In the genomic region with DNA sequence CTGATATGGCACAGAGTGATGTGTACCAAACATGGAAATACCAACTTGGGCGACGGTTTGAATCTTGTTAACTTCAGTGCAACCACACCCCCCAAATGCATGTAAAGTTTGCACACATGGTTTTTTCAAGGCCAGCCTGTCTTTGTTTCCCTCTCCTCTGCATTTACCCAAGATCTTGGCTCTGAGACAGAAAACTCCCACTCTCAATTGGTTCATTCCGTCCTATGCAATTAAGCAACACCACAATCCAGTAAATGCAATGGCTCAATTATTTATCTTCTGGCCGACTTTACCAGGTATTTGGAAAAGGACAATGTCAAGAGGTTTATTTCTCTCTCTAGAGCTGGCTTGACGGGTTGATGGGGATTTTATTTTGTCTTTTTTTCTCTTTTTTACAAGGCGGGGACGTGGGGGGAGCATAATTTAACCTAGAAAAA, we compare ENCODE assay signal across 8 cellular contexts. TPM values are rescaled to one million over a fixed set of nuclear protein-coding genes. Genes with fewer than 3 reads are reported as not detected.
DNase-seq lines count a peak whose midpoint lies in the region; ATAC-seq, FAIRE-seq and TF ChIP-seq lines count a peak whose summit lies in the region.

No MANE protein-coding gene starts in this region.

- WGBS in hepatocyte (ENCODE audit: low lambda C conversion rate, missing lambda C conversion rate), result under 1% methylated on average over 7 of the region's 7 CpGs
- 0 to 1% (median 0%) methylated on average over 7 of the region's 7 CpGs for WGBS in small intestine, 3 donors

- H3K27me3 ChIP-seq in Caco-2 (replicated peaks; ENCODE audit: control insufficient read depth, insufficient read depth, low read length) (no peaks in the 10 kb centered on the region), MM.1S (replicated peaks; ENCODE audit: insufficient read depth, low read length) (no peaks in the 10 kb centered on the region), hepatocyte (no peaks in the 10 kb centered on the region), small intestine (ENCODE audit: control insufficient read depth in 2 of 2, insufficient read depth in 2 of 2, low read length in 2 of 2) (no peaks in the 10 kb centered on the region)

- H3K4me3 Mint-ChIP-seq in Caco-2 (ENCODE audit: unreplicated experiment), result peak overlapping the region; percentile 98
- H3K4me3 Mint-ChIP-seq in activated naive CD4-positive, alpha-beta T cell treated with anti-CD3 and anti-CD28 coated beads, Interleukin-2, amount 50 U/mL, for 24 hours, result peak overlapping the region; percentile 95

- CTCF ChIA-PET in Caco-2 (lab: Charles Lee), result interaction anchor here (0.6 to 0.7 kb wide), 2 partner anchors 36 to 337 kb away, joined by 3 read pairs; a partner anchor contains a TSS

- H3K4me1 ChIP-seq in Caco-2 (peaks cover 23% of the 10 kb centered on the region), MM.1S (ENCODE audit: low read length) (peaks cover 10% of the 10 kb centered on the region), hepatocyte (ENCODE audit: insufficient read depth) (peaks cover 27% of the 10 kb centered on the region), small intestine (ENCODE audit: control insufficient read depth in 2 of 2, insufficient read depth in 1 of 2, low read depth in 1 of 2, low read length in 1 of 2) (peaks cover 2 to 17% of the 10 kb centered on the region in 2 donors)

- H3K36me3 ChIP-seq in Caco-2 (ENCODE audit: control insufficient read depth, insufficient read depth, low read length) (no peaks in the 10 kb centered on the region; the same call in 1 of the 2 replicates), MM.1S (replicated peaks; ENCODE audit: insufficient read depth, low read length) (no peaks in the 10 kb centered on the region), hepatocyte (replicated peaks; ENCODE audit: insufficient read depth, low read depth) (no peaks in the 10 kb centered on the region), small intestine (ENCODE audit: control insufficient read depth in 2 of 2, insufficient read depth in 2 of 2, low read length in 2 of 2) (no peaks in the 10 kb centered on the region)

- H3K4me3 ChIP-seq in Caco-2 (ENCODE audit: low read depth, low read length) (peak overlapping the region; percentile 98), MM.1S (ENCODE audit: low read length) (peak overlapping the region; percentile 85), hepatocyte (peak overlapping the region; percentile 47), small intestine (ENCODE audit: low read depth in 1 of 2, low read length in 2 of 2) (peak overlapping the region; percentile 82 to 100)

- H3K9me3 ChIP-seq in Caco-2, result no peaks in the 10 kb centered on the region
- H3K9me3 ChIP-seq in MM.1S (replicated peaks; ENCODE audit: insufficient read depth, low read length), result no peaks in the 10 kb centered on the region
- H3K9me3 ChIP-seq in hepatocyte (ENCODE audit: low read depth), result no peaks in the 10 kb centered on the region
- no peaks in the 10 kb centered on the region for H3K9me3 ChIP-seq in small intestine (ENCODE audit: control insufficient read depth, low read depth)

- no peaks in the 10 kb centered on the region for H3F3A ChIP-seq in MM.1S (ENCODE audit: insufficient read depth, low read length)

- peak overlapping the region; percentile 91 for H3K27ac Mint-ChIP-seq in Caco-2 (ENCODE audit: unreplicated experiment)
- H3K27ac Mint-ChIP-seq in activated naive CD4-positive, alpha-beta T cell treated with anti-CD3 and anti-CD28 coated beads, Interleukin-2, amount 50 U/mL, for 24 hours, result peak overlapping the region; percentile 100

- DNase-seq in Caco-2, result no peak
- no peak for DNase-seq in MM.1S
- peak; percentile 64 for DNase-seq in hepatocyte (ENCODE audit: low spot score)
- DNase-seq in small intestine, result peak; percentile 48
- no peak for DNase-seq in SW 1271 (lab: John Stamatoyannopoulos, UW)
- no peak for DNase-seq in NCI-H526 treated with DMSO at 0.1 percent for 48 hours (lab: John Stamatoyannopoulos, UW)

- POLR2A ChIA-PET in Caco-2 (lab: Charles Lee), result no interaction called here

- FAIRE-seq in small intestine (lab: Jason Lieb, UNC), result no peak

- no peak for ATAC-seq in HG02885 (IDR thresholded peaks at IDR 0.05; ENCODE audit: poor library complexity, unreplicated experiment)

- no peaks in the 10 kb centered on the region for H3K27me3 Mint-ChIP-seq in Caco-2 (ENCODE audit: insufficient read depth, unreplicated experiment)
- no peaks in the 10 kb centered on the region for H3K27me3 Mint-ChIP-seq in activated naive CD4-positive, alpha-beta T cell treated with anti-CD3 and anti-CD28 coated beads, Interleukin-2, amount 50 U/mL, for 24 hours

- H3K9me2 ChIP-seq in MM.1S (replicated peaks; ENCODE audit: insufficient read depth, low read length) (no peaks in the 10 kb centered on the region), hepatocyte (replicated peaks; ENCODE audit: insufficient read depth) (no peaks in the 10 kb centered on the region)

- H4K20me1 ChIP-seq in MM.1S (ENCODE audit: insufficient read depth, low read length), result no peaks in the 10 kb centered on the region
- peaks cover 48% of the 10 kb centered on the region for H4K20me1 ChIP-seq in hepatocyte (ENCODE audit: insufficient read depth, poor library complexity, severe bottlenecking)

- H3K9ac ChIP-seq in MM.1S (ENCODE audit: low read length), result peak overlapping the region; percentile 81; the same call in 1 of the 2 replicates

- H3K27ac ChIP-seq in MM.1S (ENCODE audit: low read length), result no peak overlapping the region
- peak overlapping the region; percentile 96 for H3K27ac ChIP-seq in hepatocyte
- peak overlapping the region; percentile 94 to 96 for H3K27ac ChIP-seq in small intestine (ENCODE audit: low read depth in 1 of 2, low read length in 1 of 2)

- peaks cover 17% of the 10 kb centered on the region for H3K36me3 Mint-ChIP-seq in Caco-2 (ENCODE audit: insufficient read depth, unreplicated experiment)
- H3K36me3 Mint-ChIP-seq in activated naive CD4-positive, alpha-beta T cell treated with anti-CD3 and anti-CD28 coated beads, Interleukin-2, amount 50 U/mL, for 24 hours, result peaks cover 8% of the 10 kb centered on the region

- H3K9me3 Mint-ChIP-seq in Caco-2 (ENCODE audit: unreplicated experiment), result no peaks in the 10 kb centered on the region
- no peaks in the 10 kb centered on the region for H3K9me3 Mint-ChIP-seq in activated naive CD4-positive, alpha-beta T cell treated with anti-CD3 and anti-CD28 coated beads, Interleukin-2, amount 50 U/mL, for 24 hours

- TF ChIP-seq CTCF in Caco-2 (IDR thresholded peaks at IDR 0.05; ENCODE audit: insufficient read depth in 1 of 2, low read depth in 1 of 2, low read length in 1 of 2, severe bottlenecking in 1 of 2, unreplicated experiment in 1 of 2), result no peak
- TF ChIP-seq CTCF in MM.1S (IDR thresholded peaks at IDR 0.05; ENCODE audit: low read length), result no peak
- no peak for TF ChIP-seq CTCF in hepatocyte (IDR thresholded peaks at IDR 0.05; ENCODE audit: poor library complexity)

- no TSS peak for BruUV-seq in Caco-2 (replicated peaks; lab: Mats Ljungman, UMichigan)

- intact Hi-C loops in Caco-2 (cut with micrococcal nuclease; ENCODE audit: unreplicated experiment), result no loop called here

- peaks cover 28% of the 10 kb centered on the region for H3K4me1 Mint-ChIP-seq in Caco-2 (ENCODE audit: low read depth, unreplicated experiment)
- H3K4me1 Mint-ChIP-seq in activated naive CD4-positive, alpha-beta T cell treated with anti-CD3 and anti-CD28 coated beads, Interleukin-2, amount 50 U/mL, for 24 hours, result peaks cover 54% of the 10 kb centered on the region

- H3K79me2 ChIP-seq in MM.1S (ENCODE audit: low read length) (peaks cover 35% of the 10 kb centered on the region), hepatocyte (peaks cover 58% of the 10 kb centered on the region)

- peak overlapping the region; percentile 85 for H2AFZ ChIP-seq in MM.1S (ENCODE audit: low read length)
- no peak overlapping the region for H2AFZ ChIP-seq in hepatocyte

- H3K4me2 ChIP-seq in MM.1S (ENCODE audit: low read depth, low read length) (peak overlapping the region; percentile 87), hepatocyte (peak overlapping the region; percentile 79)

RNA-seq across cellular contexts. Expression of a gene that starts 1.0 kb away (rescaled TPM):
- total RNA-seq in Caco-2 (2022) (72.1 and 73.7 TPM in 2 replicates), hepatocyte (154 and 163 TPM in 2 replicates)
- polyA plus RNA-seq in hepatocyte (152 and 157 TPM in 2 replicates), small intestine (10 to 100 TPM; 49.0 to 76.5 (median 55.7) TPM)

RNA-seq across cellular contexts. Expression of a gene that starts 35.8 kb away (rescaled TPM):
- 143 and 173 TPM in 2 replicates for total RNA-seq in Caco-2 (2022)
- 69.9 and 85.8 TPM in 2 replicates for total RNA-seq in hepatocyte
- 96.5 and 111 TPM in 2 replicates for polyA plus RNA-seq in hepatocyte
- polyA plus RNA-seq in small intestine, result 10 to 100 TPM in 2 of 3 donors, 1 to 10 TPM in 1; 2.7 to 81.0 (median 12.2) TPM

Comparison
In these comparisons a context has a peak if more than half of its experiments do, and no peak if none do; other contexts are left out.
1. DNase-seq: peak in hepatocyte (single experiment) and small intestine (single experiment); none in Caco-2 (0 of 2), MM.1S (single experiment), SW 1271 (0 of 2) and NCI-H526 treated with DMSO at 0.1 percent for 48 hours (single experiment).
2. H3K4me3 ChIP-seq: peak in every context shown above with its lines; median percentile 98 in Caco-2; 91 in small intestine; 85 in MM.1S; 47 in hepatocyte.